Comparison of ENCODE assay signal across 1 cellular context in genomic region chr12:59041241-59042121, GRCh38.
A peak's percentile ranks its signal among the peaks of the same experiment; 100 is the strongest.
TF ChIP-seq lines count a peak whose summit lies in the region.

No MANE protein-coding gene starts in this region.

TF ChIP-seq in endothelial cell of umbilical vein, 7 proteins besides CTCF, POLR2A, EP300 and RAD21 (continued from another document):
- TF ChIP-seq EZH2 (IDR thresholded peaks at IDR 0.05; ENCODE audit: borderline replicate concordance, low read depth, low read length, severe bottlenecking) (no peak), FOS (IDR thresholded peaks at IDR 0.05; ENCODE audit: borderline replicate concordance, insufficient read depth, low read length) (peak; percentile 91), GATA2 (IDR thresholded peaks at IDR 0.05; ENCODE audit: insufficient read depth, insufficient read length, low read depth, low read length) (no peak), MYC (IDR thresholded peaks at IDR 0.05; ENCODE audit: low read depth, low read length) (no peak), JUN (IDR thresholded peaks at IDR 0.05; ENCODE audit: borderline replicate concordance, insufficient read depth, insufficient read length, low read depth) (peak; percentile 91)
